In the genomic region with DNA sequence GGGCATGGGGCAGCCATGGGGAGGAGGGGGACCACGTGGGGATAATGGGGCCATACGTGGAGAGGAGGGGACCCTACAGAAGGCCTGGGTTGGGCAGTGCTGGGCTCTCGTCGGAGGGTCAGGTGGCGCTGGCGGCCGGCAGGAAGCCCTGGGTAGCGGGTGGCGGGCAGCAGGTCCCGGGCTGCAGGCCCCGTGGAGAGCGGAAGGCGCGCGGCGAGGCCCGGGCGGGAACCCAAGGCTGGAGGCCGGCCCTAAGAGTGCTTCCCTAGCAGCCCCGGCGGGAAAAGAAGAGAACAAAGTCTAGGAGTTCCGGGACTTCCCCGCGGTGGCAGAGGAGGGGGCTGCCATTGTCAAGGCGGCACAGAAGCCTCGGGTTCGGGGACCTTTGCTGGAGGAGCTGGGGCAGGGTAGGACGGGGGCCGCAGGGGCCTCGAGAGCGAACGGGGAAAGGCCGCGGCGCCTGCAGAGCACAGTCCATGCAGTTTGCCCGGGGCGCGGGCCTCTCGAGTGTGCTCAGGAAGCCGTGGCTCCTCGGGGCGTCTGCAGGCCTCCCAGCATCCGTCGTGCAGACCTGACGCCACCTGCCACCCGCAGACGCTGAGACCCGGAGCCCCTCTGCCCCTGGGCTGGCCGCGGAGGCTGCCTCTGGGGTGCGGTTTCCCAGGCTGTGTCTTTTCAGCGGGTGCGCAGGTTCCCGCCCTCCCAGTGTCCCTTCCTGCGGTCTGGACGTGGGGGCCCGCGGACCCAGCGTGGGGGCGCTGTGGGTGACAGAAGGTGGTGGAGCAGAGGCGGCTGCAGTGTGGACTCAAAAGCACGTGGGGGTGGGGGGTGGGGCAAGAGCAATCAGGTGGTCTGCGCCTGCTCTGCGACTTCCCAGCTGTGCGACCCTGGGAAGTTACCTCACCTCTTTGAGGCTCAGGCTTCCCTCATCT, we compare ENCODE assay signal across 9 cellular contexts. TPM values are rescaled to one million over a fixed set of nuclear protein-coding genes. Genes with fewer than 3 reads are reported as not detected.
A peak's percentile ranks its signal among the peaks of the same experiment; 100 is the strongest.
DNase-seq lines count a peak whose midpoint lies in the region; ATAC-seq and TF ChIP-seq lines count a peak whose summit lies in the region.
"Had no signal": no experiment of that assay in that cellular context is flagged by ENCODE, and none has a peak within 500 bp of the region (broad histone marks: within the 10 kb centered on the region; RNA-seq: fewer than 3 reads in every experiment).

No MANE protein-coding gene starts in this region.

- H3K4ac ChIP-seq in mesenchymal stem cell (ENCODE audit: low read depth in 1 of 2, low read length in 2 of 2): no peak overlapping the region

- no peak overlapping the region for H3K23ac ChIP-seq in mesenchymal stem cell (ENCODE audit: low read length in 2 of 2)

- H2BK120ac ChIP-seq in mesenchymal stem cell (ENCODE audit: low read depth, low read length): no peak overlapping the region

- ATAC-seq in GM21717 (IDR thresholded peaks at IDR 0.05; ENCODE audit: unreplicated experiment): no peak

- no peaks in the 10 kb centered on the region for H3K36me3 ChIP-seq in mesenchymal stem cell (ENCODE audit: control insufficient read depth in 1 of 2, insufficient read depth in 2 of 2, low read depth in 1 of 2, low read length in 2 of 2)
- H3K36me3 ChIP-seq in thymus (ENCODE audit: control insufficient read depth, insufficient read depth): no peaks in the 10 kb centered on the region

- no peaks in the 10 kb centered on the region for H3K9me3 Mint-ChIP-seq in MCF 10A (ENCODE audit: unreplicated experiment)

- peak overlapping the region; percentile 75 for H3K27ac Mint-ChIP-seq in MCF 10A (ENCODE audit: low read depth, unreplicated experiment)

- peaks cover 4% of the 10 kb centered on the region for H3K4me1 ChIP-seq in mesenchymal stem cell (ENCODE audit: control insufficient read depth, insufficient read depth, low read depth, low read length)
- peaks cover 22% of the 10 kb centered on the region for H3K4me1 ChIP-seq in thymus (ENCODE audit: control insufficient read depth, insufficient read depth, low read length)

- no peak overlapping the region for H3K4me2 ChIP-seq in mesenchymal stem cell (ENCODE audit: low read length, poor library complexity, severe bottlenecking)

- H2AFZ ChIP-seq in mesenchymal stem cell (ENCODE audit: low read depth, low read length): no peak overlapping the region

- no peak overlapping the region for H3K27ac ChIP-seq in mesenchymal stem cell (ENCODE audit: low read length, poor library complexity, severe bottlenecking)
- H3K27ac ChIP-seq in thymus (ENCODE audit: low read depth): peak overlapping the region; percentile 64

- peak overlapping the region; percentile 97 for H4K8ac ChIP-seq in mesenchymal stem cell (ENCODE audit: low read length)

- no peak overlapping the region for H2BK15ac ChIP-seq in mesenchymal stem cell (ENCODE audit: low read depth, poor library complexity, severe bottlenecking)

- H3K9me3 ChIP-seq in mesenchymal stem cell (ENCODE audit: control insufficient read depth, low read length) (no peaks in the 10 kb centered on the region), thymus (ENCODE audit: control insufficient read depth) (no peaks in the 10 kb centered on the region)

- H3K36me3 Mint-ChIP-seq in MCF 10A (ENCODE audit: insufficient read depth, unreplicated experiment): no peaks in the 10 kb centered on the region

- WGBS in mesenchymal stem cell: 92% methylated on average over 65 of the region's 65 CpGs
- 43% methylated on average over 65 of the region's 65 CpGs for WGBS in thymus

- in situ Hi-C loops in GM13977 (cut with MboI; ENCODE audit: low pct_unique_long_range_greater_than_20kb, low sequenced_read_pairs, unreplicated experiment): no loop called here

- H2BK12ac ChIP-seq in mesenchymal stem cell (ENCODE audit: low read length in 2 of 2): no peak overlapping the region

- no peak overlapping the region for H3K14ac ChIP-seq in mesenchymal stem cell (ENCODE audit: low read length in 2 of 2)

- no peak overlapping the region for H3K18ac ChIP-seq in mesenchymal stem cell (ENCODE audit: low read depth in 1 of 2, low read length in 2 of 2)

- H3K27me3 ChIP-seq in mesenchymal stem cell (ENCODE audit: control insufficient read depth in 1 of 2, insufficient read depth in 1 of 2, low read length in 2 of 2): peaks cover 0 to 2% of the 10 kb centered on the region in 2 experiments
- no peaks in the 10 kb centered on the region for H3K27me3 ChIP-seq in thymus (ENCODE audit: control insufficient read depth, insufficient read depth)

- TF ChIP-seq CTCF in GM13977 (IDR thresholded peaks at IDR 0.05; ENCODE audit: extremely low read depth, insufficient read depth, missing control alignments): no peak
- TF ChIP-seq CTCF in MCF 10A (IDR thresholded peaks at IDR 0.05; ENCODE audit: unreplicated experiment): no peak

- POLR2A ChIA-PET in MCF 10A (lab: Yijun Ruan, JAX): interaction anchor here (3.8 kb wide), 1 partner anchor 19 kb away, joined by 30 read pairs; a partner anchor contains a TSS

- intact Hi-C loops in MCF 10A (cut with micrococcal nuclease): no loop called here

- peak overlapping the region; percentile 38 for H3K4me3 Mint-ChIP-seq in MCF 10A (ENCODE audit: unreplicated experiment)

- H3K9ac ChIP-seq in mesenchymal stem cell (ENCODE audit: low read length): peak overlapping the region; percentile 88

- CTCF ChIA-PET in MCF 10A (lab: Yijun Ruan, JAX): interaction anchor here (0.6 to 5.2 kb wide), 17 partner anchors 8 to 1929 kb away, joined by 3 to 39 read pairs (median 4); no protein-coding TSS in a partner anchor

- no peak overlapping the region for H2BK5ac ChIP-seq in mesenchymal stem cell (ENCODE audit: low read depth, low read length, poor library complexity, severe bottlenecking)

- H3K4me3 ChIP-seq in mesenchymal stem cell (ENCODE audit: insufficient read depth in 1 of 2, low read depth in 1 of 2, low read length in 2 of 2) (peak overlapping the region in 1 of 2 experiments; percentile 70), thymus (ENCODE audit: low read length) (peak overlapping the region; percentile 62)

- no TSS peak for BruUV-seq in MCF 10A (replicated peaks; lab: Mats Ljungman, UMichigan)

- DNase-seq in GM13977 (ENCODE audit: low spot score) (peak; percentile 79), RPMI8226 (peak; percentile 53), MCF 10A (ENCODE audit: unreplicated experiment) (no peak), mesenchymal stem cell (no peak), COLO829 (ENCODE audit: low spot score) (no peak), D341Med (ENCODE audit: low spot score) (no peak)

- no peaks in the 10 kb centered on the region for H3K27me3 Mint-ChIP-seq in MCF 10A (ENCODE audit: insufficient read depth, unreplicated experiment)

- peaks cover 9% of the 10 kb centered on the region for H3K4me1 Mint-ChIP-seq in MCF 10A (ENCODE audit: insufficient read depth, unreplicated experiment)

- H3K79me1 ChIP-seq in mesenchymal stem cell (replicated peaks; ENCODE audit: low read length, poor library complexity, severe bottlenecking): no peaks in the 10 kb centered on the region

- peak overlapping the region; percentile 11 for H4K91ac ChIP-seq in mesenchymal stem cell (ENCODE audit: low read length)

- no peak overlapping the region for H2AK5ac ChIP-seq in mesenchymal stem cell (ENCODE audit: low read length, severe bottlenecking)

RNA-seq across cellular contexts. Expression of a gene that starts 19.4 kb away (rescaled TPM):
- total RNA-seq in MCF 10A (2022): 578 and 778 TPM in 2 replicates
- 256 TPM for polyA plus RNA-seq in mesenchymal stem cell (2013, experiment 1 of 2)
- polyA plus RNA-seq in mesenchymal stem cell (2013, experiment 2 of 2): 256 TPM
- 177 TPM for polyA plus RNA-seq in thymus

RNA-seq across cellular contexts. Expression of a gene that starts 46.6 kb away (rescaled TPM):
- not detected in 2 replicates for total RNA-seq in MCF 10A (2022)
- 0.14 TPM for polyA plus RNA-seq in mesenchymal stem cell (2013, experiment 1 of 2)
- 0.15 TPM for polyA plus RNA-seq in mesenchymal stem cell (2013, experiment 2 of 2)
- polyA plus RNA-seq in thymus: 0.11 TPM
- total RNA-seq: kidney epithelial cell had no signal

Comparison
In these comparisons a context has a peak if more than half of its experiments do, and no peak if none do; other contexts are left out.
1. DNase-seq: peak in GM13977 (single experiment) and RPMI8226 (single experiment); none in MCF 10A (single experiment), mesenchymal stem cell (single experiment), COLO829 (single experiment) and D341Med (single experiment).